In the genomic region with DNA sequence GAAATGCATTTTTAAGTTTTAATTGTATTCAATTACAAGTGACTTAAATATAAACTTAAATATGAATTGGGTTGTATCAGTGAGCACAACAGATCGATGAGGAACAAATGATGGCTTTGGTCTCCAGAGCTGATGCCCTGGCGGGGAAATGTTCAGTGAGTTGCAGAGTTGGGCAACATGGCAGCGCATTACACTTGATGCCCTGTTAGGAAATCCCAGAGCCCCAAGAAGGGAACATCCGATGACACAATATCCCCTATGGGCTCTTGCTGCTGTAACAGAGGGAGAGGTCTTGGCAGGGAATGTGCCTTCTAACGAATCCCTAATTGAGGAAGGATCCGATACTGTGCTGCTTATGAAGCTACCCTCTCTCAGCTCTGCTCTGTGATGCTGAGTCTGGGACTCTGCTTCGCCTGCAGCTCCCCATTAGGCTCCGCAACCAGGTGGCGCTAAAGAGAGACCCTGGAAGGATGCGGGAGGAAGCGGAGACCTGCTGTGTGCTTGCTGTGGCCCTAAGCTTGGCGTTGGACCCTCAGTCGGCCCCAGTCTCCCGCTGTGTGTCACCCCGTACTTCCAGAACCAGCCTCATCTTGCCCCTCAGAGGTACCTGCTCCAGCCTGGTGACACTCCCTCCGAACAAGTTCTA, we compare ENCODE assay signal across 8 cellular contexts.
DNase-seq lines count a peak whose midpoint lies in the region; ATAC-seq and TF ChIP-seq lines count a peak whose summit lies in the region.

No MANE protein-coding gene starts in this region.

- H3K4me3 Mint-ChIP-seq in activated naive CD4-positive, alpha-beta T cell treated with anti-CD3 and anti-CD28 coated beads, Interleukin-2, amount 10 ng/mL, durations not matched to agents 7 days and 5 days: no peak overlapping the region

- H3K27me3 ChIP-seq in RWPE2 (ENCODE audit: insufficient read depth, poor library complexity, severe bottlenecking): no peaks in the 10 kb centered on the region

- peak; percentile 2 for DNase-seq in GM12864 (ENCODE audit: low read depth)
- no peak for DNase-seq in RWPE2 (ENCODE audit: low spot score)
- peak; percentile 74 for DNase-seq in activated naive CD4-positive, alpha-beta T cell treated with anti-CD3 and anti-CD28 coated beads, Interleukin-2, amount 10 ng/mL, durations not matched to agents 7 days and 5 days
- peak; percentile 38 for DNase-seq in hepatic stellate cell (ENCODE audit: low spot score)
- peak; percentile 69 for DNase-seq in stimulated activated CD4-positive, alpha-beta T cell treated with anti-CD3 and anti-CD28 coated beads, Interleukin-15, amount 100 ng/mL, for 24 hours
- DNase-seq in DMS114 treated with DMSO at 0.1 percent for 48 hours (lab: John Stamatoyannopoulos, UW; ENCODE audit: unreplicated experiment): no peak

- no peaks in the 10 kb centered on the region for H3K4me1 Mint-ChIP-seq in activated naive CD4-positive, alpha-beta T cell treated with anti-CD3 and anti-CD28 coated beads, Interleukin-2, amount 10 ng/mL, durations not matched to agents 7 days and 5 days

- no peaks in the 10 kb centered on the region for H3K9me3 ChIP-seq in RWPE2 (ENCODE audit: severe bottlenecking)

- H3K27ac ChIP-seq in RWPE2 (ENCODE audit: poor library complexity, severe bottlenecking): no peak overlapping the region

- no peaks in the 10 kb centered on the region for H3K36me3 Mint-ChIP-seq in activated naive CD4-positive, alpha-beta T cell treated with anti-CD3 and anti-CD28 coated beads, Interleukin-2, amount 10 ng/mL, durations not matched to agents 7 days and 5 days

- H3K36me3 ChIP-seq in RWPE2 (ENCODE audit: low read depth): no peaks in the 10 kb centered on the region

- peaks cover 7% of the 10 kb centered on the region for H3K27me3 Mint-ChIP-seq in activated naive CD4-positive, alpha-beta T cell treated with anti-CD3 and anti-CD28 coated beads, Interleukin-2, amount 10 ng/mL, durations not matched to agents 7 days and 5 days

- ATAC-seq in HG03432 (IDR thresholded peaks at IDR 0.05; ENCODE audit: unreplicated experiment) (peak; percentile 65), RWPE2 (ENCODE audit: low read depth) (peak; percentile 50; the same call in 2 of the 3 replicates), HG03196 (IDR thresholded peaks at IDR 0.05; ENCODE audit: unreplicated experiment) (no peak)

- H3K9me3 Mint-ChIP-seq in activated naive CD4-positive, alpha-beta T cell treated with anti-CD3 and anti-CD28 coated beads, Interleukin-2, amount 10 ng/mL, durations not matched to agents 7 days and 5 days: no peaks in the 10 kb centered on the region

- H3K4me3 ChIP-seq in GM12864 (ENCODE audit: low read depth, low read length): no peak overlapping the region
- H3K4me3 ChIP-seq in RWPE2 (ENCODE audit: severe bottlenecking): no peak overlapping the region

- H3K27ac Mint-ChIP-seq in activated naive CD4-positive, alpha-beta T cell treated with anti-CD3 and anti-CD28 coated beads, Interleukin-2, amount 10 ng/mL, durations not matched to agents 7 days and 5 days: no peak overlapping the region

- CTCF ChIA-PET in activated naive CD4-positive, alpha-beta T cell treated with anti-CD3 and anti-CD28 coated beads, Interleukin-2, amount 10 ng/mL, durations not matched to agents 7 days and 5 days (lab: Charles Lee): interaction anchor here (0.7 to 1.6 kb wide), 8 partner anchors 11 to 679 kb away, joined by 3 to 6 read pairs (median 4); no protein-coding TSS in a partner anchor

- TF ChIP-seq CTCF in GM12864 (IDR thresholded peaks at IDR 0.05; ENCODE audit: low read depth, low read length, missing control alignments): peak; percentile 74
- peak; percentile 39 for TF ChIP-seq CTCF in RWPE2 (IDR thresholded peaks at IDR 0.05; ENCODE audit: poor library complexity, severe bottlenecking)

- no peaks in the 10 kb centered on the region for H3K4me1 ChIP-seq in RWPE2 (ENCODE audit: insufficient read depth, poor library complexity, severe bottlenecking)

Comparison
In these comparisons a context has a peak if more than half of its experiments do, and no peak if none do; other contexts are left out.
1. DNase-seq: peak in GM12864 (single experiment), activated naive CD4-positive, alpha-beta T cell treated with anti-CD3 and anti-CD28 coated beads, Interleukin-2, amount 10 ng/mL, durations not matched to agents 7 days and 5 days (single experiment), hepatic stellate cell (single experiment) and stimulated activated CD4-positive, alpha-beta T cell treated with anti-CD3 and anti-CD28 coated beads, Interleukin-15, amount 100 ng/mL, for 24 hours (single experiment); none in RWPE2 (single experiment) and DMS114 treated with DMSO at 0.1 percent for 48 hours (single experiment).